In the genomic region with DNA sequence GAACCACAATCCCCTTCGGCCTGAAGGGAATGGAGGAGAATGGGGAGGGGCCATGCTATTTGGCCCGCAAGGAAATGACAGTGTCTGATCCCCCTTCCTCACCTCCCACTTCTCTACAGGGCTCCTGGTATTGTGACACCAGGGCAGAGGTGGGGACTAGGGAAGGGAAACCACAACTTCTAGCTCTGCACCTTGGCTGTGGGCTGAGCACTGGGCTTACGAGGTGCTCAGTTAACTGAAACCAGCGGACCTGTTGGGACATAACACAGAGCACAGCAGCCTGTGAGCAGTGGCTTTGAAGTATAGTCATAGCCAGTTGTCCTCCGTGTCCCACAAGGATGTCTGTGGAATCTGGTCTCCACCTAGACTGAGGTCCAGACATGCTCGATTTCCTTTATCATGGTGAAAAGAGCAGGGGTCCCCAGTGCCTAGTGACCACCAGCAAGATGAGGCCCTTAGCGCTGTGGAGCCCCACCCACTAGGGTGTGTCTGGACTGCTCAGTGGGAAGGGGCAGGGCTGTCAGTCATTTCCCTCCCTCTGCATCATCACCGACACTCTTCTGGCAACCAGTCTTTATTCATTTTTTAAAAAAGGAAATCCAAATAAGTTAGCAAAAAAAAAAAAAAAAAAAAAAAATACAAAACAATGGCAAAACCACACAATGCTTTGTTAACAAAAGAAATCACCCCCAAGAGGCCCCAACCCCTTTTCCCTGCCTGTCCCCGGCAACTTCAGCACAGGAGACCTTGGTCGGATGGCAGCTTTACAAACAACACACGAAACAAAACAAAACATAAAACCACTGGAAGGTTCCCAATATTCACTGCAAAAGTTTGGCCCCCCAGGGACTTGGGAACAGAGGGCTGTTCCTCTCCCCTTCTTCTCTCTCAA, we compare ENCODE assay signal across 19 cellular contexts. TPM values are rescaled to one million over a fixed set of nuclear protein-coding genes. Genes with fewer than 3 reads are reported as not detected.
DNase-seq lines count a peak whose midpoint lies in the region; ATAC-seq and TF ChIP-seq lines count a peak whose summit lies in the region.
"Had no signal": no experiment of that assay in that cellular context is flagged by ENCODE, and none has a peak within 500 bp of the region (broad histone marks: within the 10 kb centered on the region; RNA-seq: fewer than 3 reads in every experiment).

No MANE protein-coding gene starts in this region.

- peak overlapping the region; percentile 79 to 100 (median 99) for H3K9ac ChIP-seq in skeletal muscle tissue (ENCODE audit: low read depth in 1 of 3, low read length in 3 of 3)

- CTCF ChIA-PET in PC-9 (lab: Charles Lee): interaction anchor here (0.7 to 1.1 kb wide), 2 partner anchors 50 to 134 kb away, joined by 4 to 9 read pairs; no protein-coding TSS in a partner anchor

- H3K4me3 ChIP-seq in skeletal muscle tissue (ENCODE audit: low read length in 3 of 3) (peak overlapping the region; percentile 70 to 95 (median 94)), PC-9 (no peak overlapping the region)

- POLR2A ChIA-PET in PC-9 (lab: Charles Lee; ENCODE audit: unreplicated experiment): no interaction called here

- DNase-seq in NOMO-1 (lab: John Stamatoyannopoulos, UW; ENCODE audit: unreplicated experiment in 2 of 2): peak; percentile 12 to 48
- DNase-seq in NOMO-1 treated with dmso at 0.1 percent for 144 hours (lab: John Stamatoyannopoulos, UW; ENCODE audit: unreplicated experiment): no peak
- peak; percentile 21 for DNase-seq in RPMI8226
- DNase-seq in left ventricle myocardium superior: no peak
- DNase-seq in HuH-7 (ENCODE audit: low spot score): no peak
- DNase-seq in PC-9: no peak
- DNase-seq: activated CD4-positive, alpha-beta T cell treated with anti-CD3 and anti-CD28 coated beads for 1 hour; activated T-cell treated with anti-CD3 and anti-CD28 coated beads for 4 hours; effector CD8-positive, alpha-beta T cell; KG1; NCI-H1436; T-cell had no signal

- H3F3A ChIP-seq in PC-9 (ENCODE audit: insufficient read depth, low read depth): no peaks in the 10 kb centered on the region

- H3K36me3 ChIP-seq in skeletal muscle tissue (ENCODE audit: control insufficient read depth in 3 of 3, insufficient read depth in 3 of 3, low read length in 3 of 3) (peaks cover 13 to 31% (median 22%) of the 10 kb centered on the region in 3 donors), PC-9 (ENCODE audit: low read depth) (no peaks in the 10 kb centered on the region)

- intact Hi-C loops in left ventricle myocardium superior (cut with micrococcal nuclease): no loop called here
- intact Hi-C loops in PC-9 (cut with micrococcal nuclease; ENCODE audit: unreplicated experiment): no loop called here

- BruUV-seq in PC-9 (replicated peaks; lab: Mats Ljungman, UMichigan): no TSS peak

- H3K27me3 ChIP-seq in skeletal muscle tissue (ENCODE audit: control insufficient read depth in 3 of 3, insufficient read depth in 3 of 3, low read length in 3 of 3): no peaks in the 10 kb centered on the region
- 0 out of 2 replicates have a peak, but pooled peaks cover 3% of the 10 kb centered on the region for H3K27me3 ChIP-seq in PC-9 (ENCODE audit: insufficient read depth, low read depth)

- H3K9me3 ChIP-seq in skeletal muscle tissue (ENCODE audit: control insufficient read depth in 3 of 3, low read length in 3 of 3) (no peaks in the 10 kb centered on the region), PC-9 (ENCODE audit: insufficient read depth, low read depth) (no peaks in the 10 kb centered on the region)

- H3K79me2 ChIP-seq in PC-9 (ENCODE audit: low read depth): no peaks in the 10 kb centered on the region

- TF ChIP-seq CTCF in PC-9 (conservative IDR thresholded peaks at IDR 0.05): no peak

- H3K9me2 ChIP-seq in PC-9 (ENCODE audit: insufficient read depth): no peaks in the 10 kb centered on the region

- ATAC-seq in left ventricle myocardium superior: peak; percentile 38
- ATAC-seq in GM21390 (IDR thresholded peaks at IDR 0.05; ENCODE audit: unreplicated experiment): no peak
- ATAC-seq: Panc1, T-cell had no signal

- H3K4me2 ChIP-seq in PC-9: no peak overlapping the region

- H4K20me1 ChIP-seq in PC-9 (ENCODE audit: insufficient read depth): no peaks in the 10 kb centered on the region

- H3K4me1 ChIP-seq in skeletal muscle tissue (ENCODE audit: control insufficient read depth in 3 of 3, insufficient read depth in 3 of 3, low read length in 3 of 3): peaks cover 42 to 61% (median 53%) of the 10 kb centered on the region in 3 donors
- H3K4me1 ChIP-seq in PC-9 (replicated peaks; ENCODE audit: insufficient read depth): peaks cover 8% of the 10 kb centered on the region; the same call in 1 of the 2 replicates

- peak overlapping the region; percentile 99 for H3K27ac ChIP-seq in skeletal muscle tissue (ENCODE audit: low read depth, low read length)
- no peak overlapping the region for H3K27ac ChIP-seq in PC-9

- no peak overlapping the region for H2AFZ ChIP-seq in PC-9

RNA-seq across cellular contexts. Expression of a gene that starts 3.0 kb away (rescaled TPM):
- total RNA-seq in left ventricle myocardium superior (not detected), skeletal muscle tissue (247 TPM), PC-9 (2021) (not detected in 2 replicates)
- total RNA-seq: bronchial epithelial cell, G401, NCI-H460, osteocyte, T-cell had no signal

RNA-seq across cellular contexts. Expression of a gene that starts 44.7 kb away (rescaled TPM):
- total RNA-seq in left ventricle myocardium superior: 13.5 TPM
- total RNA-seq in skeletal muscle tissue: 2.1 TPM
- 5.9 and 8.3 TPM in 2 replicates for total RNA-seq in PC-9 (2021)
- total RNA-seq: T-cell had no signal

RNA-seq across cellular contexts. Expression of a gene that starts 56.5 kb away (rescaled TPM):
- total RNA-seq in left ventricle myocardium superior (21.3 TPM), skeletal muscle tissue (15.7 TPM), PC-9 (2021) (1.2 and 5.0 TPM in 2 replicates)

Comparison
In these comparisons a context has a peak if more than half of its experiments do, and no peak if none do; other contexts are left out.
1. DNase-seq: peak in NOMO-1 (2 of 2) and RPMI8226 (single experiment); none in NOMO-1 treated with dmso at 0.1 percent for 144 hours (single experiment), left ventricle myocardium superior (single experiment), HuH-7 (single experiment) and PC-9 (0 of 2).
2. RNA of a gene that starts 3.0 kb away (total RNA-seq): 247 TPM in skeletal muscle tissue (single experiment); not detected in left ventricle myocardium superior (single experiment) and not detected in PC-9; every median in the first group is over 100 times any median in the second.